ENCODE assay signal across 25 cellular contexts in genomic region chr6:84777888-84778287, GRCh38. TPM values are rescaled to one million over a fixed set of nuclear protein-coding genes. Genes with fewer than 3 reads are reported as not detected.
A peak's percentile ranks its signal among the peaks of the same experiment; 100 is the strongest.
DNase-seq lines count a peak whose midpoint lies in the region; ATAC-seq, FAIRE-seq and TF ChIP-seq lines count a peak whose summit lies in the region.
"Had no signal": no experiment of that assay in that cellular context is flagged by ENCODE, and none has a peak within 500 bp of the region (broad histone marks: within the 10 kb centered on the region; RNA-seq: fewer than 3 reads in every experiment).

No MANE protein-coding gene starts in this region.

- peak; percentile 30 for DNase-seq in MCF 10A (ENCODE audit: unreplicated experiment)
- no peak for DNase-seq in breast epithelium (ENCODE audit: low spot score in 2 of 2)
- DNase-seq in MG63, result peak; percentile 66
- DNase-seq in epithelial cell of esophagus (ENCODE audit: low read depth), result peak; percentile 33
- no peak for DNase-seq in small intestine
- no peak for DNase-seq in nucleus accumbens (lab: John Stamatoyannopoulos, UW)
- DNase-seq in left lobe of liver (ENCODE audit: low spot score), result no peak
- DNase-seq in middle frontal gyrus (ENCODE audit: extremely low spot score, low spot score), result no peak
- DNase-seq: activated CD4-positive, alpha-beta T cell treated with anti-CD3 and anti-CD28 coated beads, Interleukin-2, amount 50 U/mL, for 4 hours; aorta; dermis blood vessel endothelial cell; heart left ventricle; KG1; NCI-H187; NCI-H2227 treated with DMSO at 0.1 percent for 48 hours had no signal

- H3K4me1 ChIP-seq in breast epithelium (no peaks in the 10 kb centered on the region), small intestine (ENCODE audit: control insufficient read depth in 2 of 2, insufficient read depth in 1 of 2, low read depth in 1 of 2, low read length in 1 of 2) (no peaks in the 10 kb centered on the region)
- H3K4me1 ChIP-seq: BLaER1 had no signal

- FAIRE-seq in small intestine (lab: Jason Lieb, UNC), result no peak
- FAIRE-seq: endometrium had no signal

- H3K9me3 ChIP-seq in breast epithelium (no peaks in the 10 kb centered on the region), MG63 (no peaks in the 10 kb centered on the region), small intestine (ENCODE audit: control insufficient read depth, low read depth) (no peaks in the 10 kb centered on the region)
- H3K9me3 ChIP-seq: heart left ventricle, neutrophil, tibial nerve had no signal

- peaks cover 22% of the 10 kb centered on the region for H3K4me1 Mint-ChIP-seq in MCF 10A (ENCODE audit: insufficient read depth, unreplicated experiment)
- H3K4me1 Mint-ChIP-seq: activated T-helper 17 cell treated with anti-CD3 and anti-CD28 coated beads, Interleukin-2, amount 50 U/mL, for 72 hours; central memory CD8-positive, alpha-beta T cell had no signal

- H3K27ac Mint-ChIP-seq in MCF 10A (ENCODE audit: low read depth, unreplicated experiment), result no peak overlapping the region
- H3K27ac Mint-ChIP-seq: activated naive CD4-positive, alpha-beta T cell treated with anti-CD3 and anti-CD28 coated beads, Interleukin-2, amount 50 U/mL, for 72 hours; activated T-helper 17 cell treated with anti-CD3 and anti-CD28 coated beads, Interleukin-2, amount 50 U/mL, for 72 hours; T-helper 2 cell treated with Interferon-gamma antibody and Interleukin-4, amounts not matched to agents 5 μg/mL and 100 μg/mL, for 36 hours had no signal

- H3K4me3 Mint-ChIP-seq in MCF 10A (ENCODE audit: unreplicated experiment), result no peak overlapping the region
- H3K4me3 Mint-ChIP-seq: activated T-helper 17 cell treated with anti-CD3 and anti-CD28 coated beads, Interleukin-2, amount 50 U/mL, for 72 hours; central memory CD8-positive, alpha-beta T cell; T-helper 2 cell treated with Interferon-gamma antibody and Interleukin-4, amounts not matched to agents 5 μg/mL and 100 μg/mL, for 36 hours had no signal

- no TSS peak for BruUV-seq in MCF 10A (replicated peaks; lab: Mats Ljungman, UMichigan)

- POLR2A ChIA-PET in MCF 10A (lab: Yijun Ruan, JAX), result interaction anchor here (1.6 kb wide), 1 partner anchor 19 kb away, joined by 5 read pairs; no protein-coding TSS in a partner anchor

- no peaks in the 10 kb centered on the region for H3K36me3 Mint-ChIP-seq in MCF 10A (ENCODE audit: insufficient read depth, unreplicated experiment)

- intact Hi-C loops in MCF 10A (cut with micrococcal nuclease), result loop anchor here (5.0 kb wide), 2 partner anchors 349 to 351 kb away; no protein-coding TSS in a partner anchor
- intact Hi-C loops in breast epithelium (cut with DNase I; ENCODE audit: low total_unique reads), result no loop called here

- CTCF ChIA-PET in MCF 10A (lab: Yijun Ruan, JAX), result interaction anchor here (0.6 to 2.5 kb wide), 8 partner anchors 19 to 535 kb away, joined by 3 to 8 read pairs (median 4); no protein-coding TSS in a partner anchor

- H3K36me3 ChIP-seq in breast epithelium (no peaks in the 10 kb centered on the region), MG63 (no peaks in the 10 kb centered on the region), small intestine (ENCODE audit: control insufficient read depth in 2 of 2, insufficient read depth in 2 of 2, low read length in 2 of 2) (no peaks in the 10 kb centered on the region)
- H3K36me3 ChIP-seq: BLaER1, heart left ventricle, neutrophil, tibial nerve had no signal

- H3K27me3 Mint-ChIP-seq in MCF 10A (ENCODE audit: insufficient read depth, unreplicated experiment), result no peaks in the 10 kb centered on the region

- ATAC-seq in left lobe of liver, result no peak
- ATAC-seq: activated naive CD4-positive, alpha-beta T cell treated with anti-CD3 and anti-CD28 coated beads, Interleukin-2, amount 50 U/mL, for 72 hours; activated T-helper 17 cell treated with anti-CD3 and anti-CD28 coated beads, Interleukin-2, amount 50 U/mL, for 72 hours; heart left ventricle had no signal

- H3K4me3 ChIP-seq in breast epithelium (no peak overlapping the region), MG63 (no peak overlapping the region), epithelial cell of esophagus (ENCODE audit: low read length) (no peak overlapping the region), small intestine (ENCODE audit: low read depth in 1 of 2, low read length in 2 of 2) (no peak overlapping the region)
- H3K4me3 ChIP-seq: BLaER1, heart left ventricle, tibial nerve had no signal

- H3K27ac ChIP-seq in breast epithelium (no peak overlapping the region), small intestine (ENCODE audit: low read depth in 1 of 2, low read length in 1 of 2) (no peak overlapping the region)
- H3K27ac ChIP-seq: 22Rv1, BLaER1, heart left ventricle, neutrophil, tibial nerve had no signal

- no peak for TF ChIP-seq POLR2A in breast epithelium (IDR thresholded peaks at IDR 0.05)

- 71 to 86% (median 72%) methylated on average over 1 of the region's 1 CpG for WGBS in small intestine, 3 donors

- TF ChIP-seq CTCF in MCF 10A (IDR thresholded peaks at IDR 0.05; ENCODE audit: unreplicated experiment) (no peak), breast epithelium (IDR thresholded peaks at IDR 0.05) (no peak), epithelial cell of esophagus (IDR thresholded peaks at IDR 0.05; ENCODE audit: insufficient read depth, low read depth, low read length, missing control alignments) (no peak)

- H3K9me3 Mint-ChIP-seq in MCF 10A (ENCODE audit: unreplicated experiment), result no peaks in the 10 kb centered on the region
- H3K9me3 Mint-ChIP-seq: T-helper 2 cell treated with Interferon-gamma antibody and Interleukin-4, amounts not matched to agents 5 μg/mL and 100 μg/mL, for 36 hours had no signal

- H3K27me3 ChIP-seq in breast epithelium (peaks cover 0 to 53% of the 10 kb centered on the region in 2 donors), MG63 (no peaks in the 10 kb centered on the region), small intestine (ENCODE audit: control insufficient read depth in 2 of 2, insufficient read depth in 2 of 2, low read length in 2 of 2) (peaks cover 7 to 23% of the 10 kb centered on the region in 2 donors)

RNA-seq across cellular contexts. Expression of gene TBX18, which starts 13.5 kb away (rescaled TPM):
- total RNA-seq in MCF 10A (2022) (0.39 and 0.42 TPM in 2 replicates), breast epithelium (10 to 100 TPM in 2 of 3 donors, 1 to 10 TPM in 1; 8.8 to 20.6 (median 17.0) TPM), left lobe of liver (0.30 TPM)
- total RNA-seq in MG63 (2014; rRNA removed; shearing (Covaris generic); ENCODE audit: low replicate concordance), result 16.4 and 31.6 TPM in 2 replicates
- polyA plus RNA-seq in small intestine, result under 1 TPM in 1 of 3 donors, not detected in 2; 0.31 TPM
- total RNA-seq: activated naive CD4-positive, alpha-beta T cell treated with anti-CD3 and anti-CD28 coated beads, Interleukin-2, amount 50 U/mL, for 72 hours; activated T-helper 17 cell treated with anti-CD3 and anti-CD28 coated beads, Interleukin-2, amount 50 U/mL, for 72 hours; HT-29 had no signal

Comparison
In these comparisons a context has a peak if more than half of its experiments do, and no peak if none do; other contexts are left out.
1. DNase-seq: peak in MCF 10A (single experiment), MG63 (single experiment) and epithelial cell of esophagus (single experiment); none in breast epithelium (0 of 2), small intestine (single experiment), nucleus accumbens (0 of 56), left lobe of liver (single experiment) and middle frontal gyrus (single experiment).